Comparison of ENCODE assay signal across 19 cellular contexts in the genomic region with DNA sequence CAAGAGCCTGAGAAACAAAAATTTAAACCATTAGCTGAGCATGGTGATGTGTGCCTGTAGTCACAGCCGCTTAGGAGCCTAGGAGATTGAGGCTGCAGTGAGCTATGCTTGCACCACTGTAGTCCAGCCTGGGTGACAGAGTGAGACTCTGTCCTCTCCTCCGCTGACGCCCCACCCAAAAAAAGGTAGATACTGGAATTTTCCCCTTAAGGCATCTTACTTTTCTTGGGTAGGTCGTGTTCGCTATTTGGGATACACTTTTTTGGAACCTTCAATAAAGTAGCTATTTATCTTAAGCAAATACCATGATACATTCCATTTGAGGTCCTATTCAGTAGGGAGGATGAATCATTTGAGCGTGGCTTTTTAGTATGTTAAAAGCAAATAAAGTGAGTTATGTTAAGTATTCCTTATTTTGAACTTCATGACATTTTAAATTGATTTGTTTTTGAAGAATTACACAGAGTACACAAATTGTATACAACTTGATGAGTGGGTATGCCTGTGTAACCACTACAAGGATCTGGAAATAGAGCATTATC. TPM values are rescaled to one million over a fixed set of nuclear protein-coding genes. Genes with fewer than 3 reads are reported as not detected.
A peak's percentile ranks its signal among the peaks of the same experiment; 100 is the strongest.
DNase-seq lines count a peak whose midpoint lies in the region; ATAC-seq, FAIRE-seq and TF ChIP-seq lines count a peak whose summit lies in the region.
"Had no signal": no experiment of that assay in that cellular context is flagged by ENCODE, and none has a peak within 500 bp of the region (broad histone marks: within the 10 kb centered on the region; RNA-seq: fewer than 3 reads in every experiment).

No MANE protein-coding gene starts in this region.

- H3K27me3 Mint-ChIP-seq in stimulated activated naive CD8-positive, alpha-beta T cell treated with anti-CD3 and anti-CD28 coated beads, Interleukin-15, amount 100 ng/mL, for 72 hours: no peaks in the 10 kb centered on the region
- H3K27me3 Mint-ChIP-seq: activated naive CD4-positive, alpha-beta T cell treated with anti-CD3 and anti-CD28 coated beads, Interleukin-2, amount 50 U/mL, for 24 hours; T-cell had no signal

- POLR2A ChIA-PET in A673 (lab: Charles Lee; ENCODE audit: low non-redundant PET): no interaction called here

- H3K9me3 Mint-ChIP-seq in stimulated activated naive CD8-positive, alpha-beta T cell treated with anti-CD3 and anti-CD28 coated beads, Interleukin-15, amount 100 ng/mL, for 72 hours: no peaks in the 10 kb centered on the region
- H3K9me3 Mint-ChIP-seq: activated naive CD4-positive, alpha-beta T cell treated with anti-CD3 and anti-CD28 coated beads, Interleukin-2, amount 50 U/mL, for 24 hours; natural killer cell; T-cell had no signal

- H3K27me3 ChIP-seq in A673 (replicated peaks; ENCODE audit: insufficient read depth, low read depth, low read length, poor library complexity): no peaks in the 10 kb centered on the region
- H3K27me3 ChIP-seq: right atrium auricular region had no signal

- H3K4me3 Mint-ChIP-seq in stimulated activated naive CD8-positive, alpha-beta T cell treated with anti-CD3 and anti-CD28 coated beads, Interleukin-15, amount 100 ng/mL, for 72 hours: no peak overlapping the region
- H3K4me3 Mint-ChIP-seq: activated naive CD4-positive, alpha-beta T cell treated with anti-CD3 and anti-CD28 coated beads, Interleukin-2, amount 50 U/mL, for 24 hours; natural killer cell; T-cell had no signal

- BruUV-seq in A673 (replicated peaks; lab: Mats Ljungman, UMichigan): no TSS peak

- peaks cover 6% of the 10 kb centered on the region for H3K36me3 ChIP-seq in A673 (ENCODE audit: insufficient read depth, low read length, poor library complexity, severe bottlenecking)

- no peaks in the 10 kb centered on the region for H3K4me1 Mint-ChIP-seq in stimulated activated naive CD8-positive, alpha-beta T cell treated with anti-CD3 and anti-CD28 coated beads, Interleukin-15, amount 100 ng/mL, for 72 hours

- intact Hi-C loops in A673 (cut with micrococcal nuclease; ENCODE audit: unreplicated experiment): loop anchor here (10.0 kb wide), 1 partner anchor 859 kb away; no protein-coding TSS in a partner anchor

- H3K4me1 ChIP-seq in A673 (ENCODE audit: insufficient read depth, low read length, poor library complexity, severe bottlenecking): no peaks in the 10 kb centered on the region

- TF ChIP-seq CTCF in A673 (conservative IDR thresholded peaks at IDR 0.05; ENCODE audit: low read depth, low read length): no peak

- DNase-seq in A172 (ENCODE audit: low spot score): peak; percentile 19
- no peak for DNase-seq in H54 (ENCODE audit: insufficient read length, low spot score)
- DNase-seq in amniotic epithelial cell (ENCODE audit: low read depth): peak; percentile 55
- peak; percentile 68 for DNase-seq in hepatic stellate cell (ENCODE audit: low spot score)
- DNase-seq in stimulated activated naive CD8-positive, alpha-beta T cell treated with anti-CD3 and anti-CD28 coated beads, Interleukin-15, amount 100 ng/mL, for 72 hours: no peak
- DNase-seq in anterior cingulate cortex (lab: John Stamatoyannopoulos, UW): no peak
- no peak for DNase-seq in A673 (ENCODE audit: low spot score)
- DNase-seq: erythroblast; hippocampal formation; left ventricle myocardium superior; natural killer cell; NCI-H187; NCI-H526 treated with DMSO at 0.1 percent for 48 hours; stimulated activated CD4-positive, alpha-beta T cell treated with anti-CD3 and anti-CD28 coated beads, Interleukin-4, amount 100 ng/mL, for 24 hours; T-cell had no signal

- ATAC-seq in stimulated activated naive CD8-positive, alpha-beta T cell treated with anti-CD3 and anti-CD28 coated beads, Interleukin-15, amount 100 ng/mL, for 72 hours: no peak
- no peak for ATAC-seq in HG02981 (IDR thresholded peaks at IDR 0.05; ENCODE audit: unreplicated experiment)
- ATAC-seq: left ventricle myocardium superior, natural killer cell, T-cell had no signal

- CTCF ChIA-PET in A673 (lab: Charles Lee): no interaction called here

- H3K9me3 ChIP-seq in A673 (ENCODE audit: low read depth, low read length, poor library complexity, severe bottlenecking): no peaks in the 10 kb centered on the region
- H3K9me3 ChIP-seq: right atrium auricular region had no signal

- no peak overlapping the region for H3K27ac ChIP-seq in A673 (ENCODE audit: low read depth, low read length, poor library complexity, severe bottlenecking)
- H3K27ac ChIP-seq: right atrium auricular region had no signal

- no peak overlapping the region for H3K27ac Mint-ChIP-seq in stimulated activated naive CD8-positive, alpha-beta T cell treated with anti-CD3 and anti-CD28 coated beads, Interleukin-15, amount 100 ng/mL, for 72 hours
- H3K27ac Mint-ChIP-seq: activated naive CD4-positive, alpha-beta T cell treated with anti-CD3 and anti-CD28 coated beads, Interleukin-2, amount 50 U/mL, for 24 hours; natural killer cell; T-cell had no signal

- no peak overlapping the region for H3K4me3 ChIP-seq in A673 (ENCODE audit: low read depth, low read length, poor library complexity, severe bottlenecking)
- H3K4me3 ChIP-seq: right atrium auricular region had no signal

- peak; percentile 78 for FAIRE-seq in H54 (lab: Jason Lieb, UNC)
- FAIRE-seq: A204.1 had no signal

- no peak for TF ChIP-seq POLR2A in H54 (IDR thresholded peaks at IDR 0.05; ENCODE audit: low read depth, low read length)

RNA-seq across cellular contexts. Expression of gene RALBP1, which starts 38.7 kb away (rescaled TPM):
- 79.5 and 84.6 TPM in 2 replicates for total RNA-seq in A172 (2014; rRNA removed; shearing (Covaris generic))
- 53.5 and 57.8 TPM in 2 replicates for total RNA-seq in A673 (2021)

Comparison
In these comparisons a context has a peak if more than half of its experiments do, and no peak if none do; other contexts are left out.
1. DNase-seq: peak in A172 (single experiment), amniotic epithelial cell (single experiment) and hepatic stellate cell (single experiment); none in H54 (single experiment), stimulated activated naive CD8-positive, alpha-beta T cell treated with anti-CD3 and anti-CD28 coated beads, Interleukin-15, amount 100 ng/mL, for 72 hours (0 of 2), anterior cingulate cortex (0 of 58) and A673 (single experiment).